Comparison of ENCODE assay signal across 11 cellular contexts in genomic region chr19:33473644-33474305, GRCh38. TPM values are rescaled to one million over a fixed set of nuclear protein-coding genes. Genes with fewer than 3 reads are reported as not detected.
A peak's percentile ranks its signal among the peaks of the same experiment; 100 is the strongest.
DNase-seq lines count a peak whose midpoint lies in the region; ATAC-seq and TF ChIP-seq lines count a peak whose summit lies in the region.
"Had no signal": no experiment of that assay in that cellular context is flagged by ENCODE, and none has a peak within 500 bp of the region (broad histone marks: within the 10 kb centered on the region; RNA-seq: fewer than 3 reads in every experiment).

No MANE protein-coding gene starts in this region.

- H3K79me1 ChIP-seq in IMR-90 (ENCODE audit: low read depth in 1 of 2, low read length in 2 of 2): peaks cover 0 to 3% of the 10 kb centered on the region in 2 experiments; a peak in 1 of 4 replicates
- no peaks in the 10 kb centered on the region for H3K79me1 ChIP-seq in mesenchymal stem cell (replicated peaks; ENCODE audit: low read length, poor library complexity, severe bottlenecking)

- peak overlapping the region; percentile 92 for H2AK9ac ChIP-seq in IMR-90 (replicated peaks; ENCODE audit: low read depth, low read length, poor library complexity)

- no peak for ATAC-seq in IMR-90 (ENCODE audit: low read depth)
- no peak for ATAC-seq in GM18502 (IDR thresholded peaks at IDR 0.05; ENCODE audit: poor library complexity, unreplicated experiment)
- ATAC-seq in GM18519 (IDR thresholded peaks at IDR 0.05; ENCODE audit: low FRiP score, unreplicated experiment): no peak
- no peak for ATAC-seq in HG02759 (IDR thresholded peaks at IDR 0.05; ENCODE audit: unreplicated experiment)
- ATAC-seq: WTC11 had no signal

- H3K18ac ChIP-seq in IMR-90 (ENCODE audit: low read depth, low read length) (no peak overlapping the region), mesenchymal stem cell (ENCODE audit: low read depth in 1 of 2, low read length in 2 of 2) (no peak overlapping the region)

- no peak overlapping the region for H2BK12ac ChIP-seq in mesenchymal stem cell (ENCODE audit: low read length in 2 of 2)

- peak overlapping the region; percentile 34; the same call in 1 of the 2 replicates for H2BK20ac ChIP-seq in IMR-90 (ENCODE audit: low read depth, low read length)

- no TSS peak for BruUV-seq in IMR-90 (replicated peaks; lab: Mats Ljungman, UMichigan)

- H3K27me3 ChIP-seq in IMR-90 (ENCODE audit: control insufficient read depth, insufficient read depth, low read length): no peaks in the 10 kb centered on the region
- no peaks in the 10 kb centered on the region for H3K27me3 ChIP-seq in mesenchymal stem cell (ENCODE audit: control insufficient read depth in 1 of 2, insufficient read depth in 1 of 2, low read length in 2 of 2)
- H3K27me3 ChIP-seq in CD4-positive, alpha-beta memory T cell (ENCODE audit: insufficient read depth, low read length): no peaks in the 10 kb centered on the region
- H3K27me3 ChIP-seq: dorsolateral prefrontal cortex had no signal

- POLR2A ChIA-PET in IMR-90 (lab: Charles Lee; ENCODE audit: unreplicated experiment): no interaction called here
- POLR2A ChIA-PET in CD4-positive, alpha-beta memory T cell (lab: Charles Lee; ENCODE audit: partially characterized antibody): no interaction called here

- in situ Hi-C loops in IMR-90 (cut with MboI; ENCODE audit: low sequenced_read_pairs): no loop called here
- in situ Hi-C loops in astrocyte of the spinal cord (cut with HindIII; ENCODE audit: low sequenced_read_pairs): no loop called here

- no peak overlapping the region for H3K9ac ChIP-seq in IMR-90 (ENCODE audit: low read depth, low read length)
- peak overlapping the region; percentile 51 for H3K9ac ChIP-seq in mesenchymal stem cell (ENCODE audit: low read length)

- H3K4me3 ChIP-seq in AG09309 (ENCODE audit: control insufficient read depth, low read depth, low read length) (no peak overlapping the region), IMR-90 (ENCODE audit: insufficient read depth, low read depth, low read length) (no peak overlapping the region), astrocyte of the spinal cord (ENCODE audit: low read depth, low read length) (no peak overlapping the region), mesenchymal stem cell (ENCODE audit: insufficient read depth in 1 of 2, low read depth in 1 of 2, low read length in 2 of 2) (no peak overlapping the region)
- H3K4me3 ChIP-seq in CD4-positive, alpha-beta memory T cell (ENCODE audit: low read length in 2 of 2): no peak overlapping the region
- H3K4me3 ChIP-seq: dorsolateral prefrontal cortex had no signal

- H3K4me2 ChIP-seq in IMR-90 (ENCODE audit: low read depth, low read length): no peak overlapping the region
- no peak overlapping the region for H3K4me2 ChIP-seq in mesenchymal stem cell (ENCODE audit: low read length, poor library complexity, severe bottlenecking)

- no peak overlapping the region for H3K4me3 Mint-ChIP-seq in CD4-positive, alpha-beta memory T cell
- H3K4me3 Mint-ChIP-seq: WTC11 had no signal

- no peaks in the 10 kb centered on the region for H3K27me3 Mint-ChIP-seq in CD4-positive, alpha-beta memory T cell
- H3K27me3 Mint-ChIP-seq: CD4-positive, CD25-positive, alpha-beta regulatory T cell had no signal

- H3K23ac ChIP-seq in IMR-90 (ENCODE audit: low read depth, low read length): peak overlapping the region; percentile 16; the same call in 1 of the 2 replicates
- H3K23ac ChIP-seq in mesenchymal stem cell (ENCODE audit: low read length in 2 of 2): no peak overlapping the region

- H3K36me3 Mint-ChIP-seq in CD4-positive, alpha-beta memory T cell: peaks cover 24 to 43% of the 10 kb centered on the region in 2 donors

- H2AFZ ChIP-seq in IMR-90 (replicated peaks; ENCODE audit: low read length, poor library complexity) (peak overlapping the region; percentile 17), mesenchymal stem cell (ENCODE audit: low read depth, low read length) (no peak overlapping the region)

- H3K9me3 Mint-ChIP-seq in CD4-positive, alpha-beta memory T cell: peaks cover 0 to 3% (median 0%) of the 10 kb centered on the region in 8 donors
- H3K9me3 Mint-ChIP-seq: CD4-positive, CD25-positive, alpha-beta regulatory T cell had no signal

- WGBS in IMR-90 (ENCODE audit: extremely low coverage in 2 of 2, insufficient read length in 1 of 2), 2 experiments: 90% methylated on average over 2 of the region's 6 CpGs; no CpG with 5 or more reads in 1 of the 2 experiments
- WGBS in mesenchymal stem cell: 96% methylated on average over 6 of the region's 6 CpGs

- peak overlapping the region; percentile 17; the same call in 1 of the 3 replicates for H2BK15ac ChIP-seq in IMR-90 (ENCODE audit: low read depth, low read length)
- no peak overlapping the region for H2BK15ac ChIP-seq in mesenchymal stem cell (ENCODE audit: low read depth, poor library complexity, severe bottlenecking)

- CTCF ChIA-PET in IMR-90 (lab: Yijun Ruan, JAX): no interaction called here
- CTCF ChIA-PET in CD4-positive, alpha-beta memory T cell (lab: Charles Lee; ENCODE audit: partially characterized antibody): no interaction called here

- DNase-seq in AG09309 (ENCODE audit: low read depth) (peak; percentile 64), IMR-90 (peak; percentile 55), astrocyte of the spinal cord (ENCODE audit: low read depth, low spot score) (peak; percentile 75), mesenchymal stem cell (no peak)
- no peak for DNase-seq in CD4-positive, alpha-beta memory T cell
- DNase-seq: CD4-positive, CD25-positive, alpha-beta regulatory T cell had no signal

- no peaks in the 10 kb centered on the region for H3K9me3 ChIP-seq in IMR-90 (ENCODE audit: control insufficient read depth, insufficient read depth, low read length)
- H3K9me3 ChIP-seq in mesenchymal stem cell (ENCODE audit: control insufficient read depth, low read length): peaks cover 14% of the 10 kb centered on the region
- H3K9me3 ChIP-seq in CD4-positive, alpha-beta memory T cell (ENCODE audit: control insufficient read depth in 1 of 2, low read length in 2 of 2): no peaks in the 10 kb centered on the region

- TF ChIP-seq RAD21 in IMR-90 (IDR thresholded peaks at IDR 0.05; ENCODE audit: low read length): no peak

- H2BK5ac ChIP-seq in IMR-90 (ENCODE audit: low read depth, low read length, poor library complexity, severe bottlenecking) (peak overlapping the region; percentile 49), mesenchymal stem cell (ENCODE audit: low read depth, low read length, poor library complexity, severe bottlenecking) (no peak overlapping the region)

- H4K8ac ChIP-seq in IMR-90 (ENCODE audit: low read depth in 2 of 2, low read length in 2 of 2) (peak overlapping the region in 1 of 2 experiments; percentile 30; a peak in 1 of 4 replicates), mesenchymal stem cell (ENCODE audit: low read length) (no peak overlapping the region)

- H3K36me3 ChIP-seq in IMR-90 (ENCODE audit: control insufficient read depth, insufficient read depth, low read length) (peaks cover 11% of the 10 kb centered on the region), mesenchymal stem cell (ENCODE audit: control insufficient read depth in 1 of 2, insufficient read depth in 2 of 2, low read depth in 1 of 2, low read length in 2 of 2) (peaks cover 37 to 38% of the 10 kb centered on the region in 2 experiments)
- peaks cover 5% of the 10 kb centered on the region for H3K36me3 ChIP-seq in CD4-positive, alpha-beta memory T cell (ENCODE audit: insufficient read depth, low read length)

- peak overlapping the region; percentile 52; the same call in 1 of the 2 replicates for H3K14ac ChIP-seq in IMR-90 (replicated peaks; ENCODE audit: low read depth, low read length)
- no peak overlapping the region for H3K14ac ChIP-seq in mesenchymal stem cell (ENCODE audit: low read length in 2 of 2)

- peak overlapping the region; percentile 25; the same call in 1 of the 2 replicates for H4K91ac ChIP-seq in IMR-90 (ENCODE audit: insufficient read depth, low read depth, low read length)
- H4K91ac ChIP-seq in mesenchymal stem cell (ENCODE audit: low read length): no peak overlapping the region

- peak overlapping the region; percentile 62; the same call in 1 of the 2 replicates for H2AK5ac ChIP-seq in IMR-90 (ENCODE audit: low read depth, low read length)
- no peak overlapping the region for H2AK5ac ChIP-seq in mesenchymal stem cell (ENCODE audit: low read length, severe bottlenecking)

- no peak for TF ChIP-seq POLR2A in IMR-90 (IDR thresholded peaks at IDR 0.05; ENCODE audit: low read depth, low read length)

- peaks cover 7% of the 10 kb centered on the region; the same call in 1 of the 2 replicates for H4K20me1 ChIP-seq in IMR-90 (ENCODE audit: insufficient read depth, low read length)

- H3K27ac ChIP-seq in IMR-90 (ENCODE audit: insufficient read depth, low read length) (no peak overlapping the region), mesenchymal stem cell (ENCODE audit: low read length, poor library complexity, severe bottlenecking) (no peak overlapping the region)
- H3K27ac ChIP-seq in CD4-positive, alpha-beta memory T cell (ENCODE audit: low read depth, low read length): no peak overlapping the region

- TF ChIP-seq CTCF in AG09309 (IDR thresholded peaks at IDR 0.05; ENCODE audit: control insufficient read depth, insufficient read depth, low read depth, low read length, missing control alignments) (no peak), IMR-90 (conservative IDR thresholded peaks at IDR 0.05; ENCODE audit: low read depth, low read length) (no peak), astrocyte of the spinal cord (IDR thresholded peaks at IDR 0.05; ENCODE audit: low read depth, low read length) (no peak)

- intact Hi-C loops in IMR-90 (cut with micrococcal nuclease): no loop called here
- intact Hi-C loops in CD4-positive, alpha-beta memory T cell (cut with micrococcal nuclease): no loop called here

- H3K4me1 ChIP-seq in IMR-90 (ENCODE audit: control insufficient read depth, insufficient read depth, low read length) (peaks cover 7% of the 10 kb centered on the region), mesenchymal stem cell (ENCODE audit: control insufficient read depth, insufficient read depth, low read depth, low read length) (peaks cover 14% of the 10 kb centered on the region)
- H3K4me1 ChIP-seq in CD4-positive, alpha-beta memory T cell (ENCODE audit: insufficient read depth, low read length): no peaks in the 10 kb centered on the region

- H3K9me1 ChIP-seq in IMR-90 (ENCODE audit: insufficient read depth, low read length): peaks cover 19% of the 10 kb centered on the region

- H3K4me1 Mint-ChIP-seq in CD4-positive, alpha-beta memory T cell: peaks cover 0 to 10% (median 2%) of the 10 kb centered on the region in 4 donors
- H3K4me1 Mint-ChIP-seq: WTC11 had no signal

- H4K5ac ChIP-seq in IMR-90 (ENCODE audit: low read depth, low read length): no peak overlapping the region

- no peak overlapping the region for H3K56ac ChIP-seq in IMR-90 (ENCODE audit: extremely low read depth, insufficient read depth, low read length)

- H3K4ac ChIP-seq in IMR-90 (ENCODE audit: low read depth, low read length) (peak overlapping the region; percentile 32), mesenchymal stem cell (ENCODE audit: low read depth in 1 of 2, low read length in 2 of 2) (no peak overlapping the region)

- dilution Hi-C loops in IMR-90 (cut with HindIII; ENCODE audit: low sequenced_read_pairs, unreplicated experiment): no loop called here

- peak overlapping the region; percentile 75; the same call in 1 of the 2 replicates for H2BK120ac ChIP-seq in IMR-90 (ENCODE audit: low read depth, low read length)
- H2BK120ac ChIP-seq in mesenchymal stem cell (ENCODE audit: low read depth, low read length): no peak overlapping the region

- peak overlapping the region in 2 of 7 donors; percentile 9 to 36 for H3K27ac Mint-ChIP-seq in CD4-positive, alpha-beta memory T cell
- H3K27ac Mint-ChIP-seq: CD4-positive, CD25-positive, alpha-beta regulatory T cell; WTC11 had no signal

RNA-seq across cellular contexts. Expression of gene PEPD, which starts 47.8 kb away (rescaled TPM):
- total RNA-seq in IMR-90 (2012; rRNA removed): 36.7 and 41.1 TPM in 2 replicates
- polyA plus RNA-seq in IMR-90 (2012; rRNA removed): 88.4 and 94.4 TPM in 2 replicates
- polyA plus RNA-seq in IMR-90 (2012; cell fraction: cytosol; rRNA removed): 129 and 204 TPM in 2 replicates
- 37.0 and 72.0 TPM in 2 replicates for polyA plus RNA-seq in IMR-90 (2012; cell fraction: nucleus; rRNA removed; ENCODE audit: low replicate concordance)
- 82.6 TPM for polyA plus RNA-seq in mesenchymal stem cell (2013, experiment 1 of 2)
- polyA plus RNA-seq in mesenchymal stem cell (2013, experiment 2 of 2): 84.1 TPM
- 10 to 100 TPM; 27.6 to 35.1 TPM for total RNA-seq in CD4-positive, alpha-beta memory T cell
- 100 to 1,000 TPM; 121 to 213 TPM for polyA plus RNA-seq in CD4-positive, alpha-beta memory T cell

Comparison
In these comparisons a context has a peak if more than half of its experiments do, and no peak if none do; other contexts are left out.
1. DNase-seq: peak in AG09309 (single experiment), IMR-90 (single experiment) and astrocyte of the spinal cord (single experiment); none in mesenchymal stem cell (single experiment) and CD4-positive, alpha-beta memory T cell (0 of 5).